ENCODE assay signal across 9 cellular contexts in the genomic region with DNA sequence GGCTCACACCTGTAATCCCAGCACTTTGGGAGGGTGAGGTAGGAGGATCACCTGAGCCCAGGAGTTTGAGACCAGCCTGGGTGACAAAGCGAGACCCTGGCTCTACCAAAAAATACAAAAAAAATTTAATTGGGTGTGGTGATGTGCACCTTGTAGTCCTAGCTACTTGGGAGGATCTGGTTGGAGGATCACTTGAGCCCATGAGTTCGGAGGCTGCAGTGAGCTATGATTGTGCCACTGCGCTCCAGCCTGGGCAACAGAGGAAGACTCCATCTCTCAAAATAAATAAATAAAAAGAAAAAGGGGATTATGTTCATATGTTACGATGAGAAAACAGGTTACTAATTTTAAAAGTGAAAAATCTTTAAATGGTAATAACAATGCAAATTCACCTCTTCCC. TPM values are rescaled to one million over a fixed set of nuclear protein-coding genes. Genes with fewer than 3 reads are reported as not detected.
A peak's percentile ranks its signal among the peaks of the same experiment; 100 is the strongest.
DNase-seq lines count a peak whose midpoint lies in the region; TF ChIP-seq lines count a peak whose summit lies in the region.
"Had no signal": no experiment of that assay in that cellular context is flagged by ENCODE, and none has a peak within 500 bp of the region (broad histone marks: within the 10 kb centered on the region; RNA-seq: fewer than 3 reads in every experiment).

No MANE protein-coding gene starts in this region.

- no peak for TF ChIP-seq POLR2A in testis (IDR thresholded peaks at IDR 0.05)

- DNase-seq in activated CD4-positive, alpha-beta T cell treated with anti-CD3 and anti-CD28 coated beads, Interleukin-2, amount 10 ng/mL, durations not matched to agents 7 days and 5 days, result no peak
- DNase-seq in activated CD4-positive, alpha-beta T cell treated with anti-CD3 and anti-CD28 coated beads for 4 hours, result no peak
- peak; percentile 24 for DNase-seq in activated CD4-positive, alpha-beta memory T cell treated with anti-CD3 and anti-CD28 coated beads for 36 hours
- DNase-seq in testis (no peak), NCI-H2171 (lab: John Stamatoyannopoulos, UW) (no peak), NCI-H1105 treated with DMSO at 0.1 percent for 48 hours (lab: John Stamatoyannopoulos, UW) (no peak), germinal center (ENCODE audit: low spot score) (no peak)
- DNase-seq: NCI-H446 had no signal

- no peaks in the 10 kb centered on the region for H3K9me3 Mint-ChIP-seq in activated CD4-positive, alpha-beta T cell treated with anti-CD3 and anti-CD28 coated beads, Interleukin-2, amount 10 ng/mL, durations not matched to agents 7 days and 5 days
- no peaks in the 10 kb centered on the region for H3K9me3 Mint-ChIP-seq in activated CD4-positive, alpha-beta memory T cell treated with anti-CD3 and anti-CD28 coated beads for 36 hours

- no peaks in the 10 kb centered on the region for H3K27me3 ChIP-seq in iPS-15b (ENCODE audit: control insufficient read depth, insufficient read depth, low read length)
- H3K27me3 ChIP-seq in testis, result no peaks in the 10 kb centered on the region

- no peaks in the 10 kb centered on the region for H3K36me3 ChIP-seq in iPS-15b (ENCODE audit: control insufficient read depth, insufficient read depth, low read length)
- no peaks in the 10 kb centered on the region for H3K36me3 ChIP-seq in testis (ENCODE audit: low read depth, missing control alignments)

- no peak overlapping the region for H3K9ac ChIP-seq in iPS-15b (ENCODE audit: low read depth, low read length)

- peaks cover 4% of the 10 kb centered on the region for H3K4me1 ChIP-seq in iPS-15b (ENCODE audit: control insufficient read depth, insufficient read depth, low read length)
- H3K4me1 ChIP-seq in testis, result peaks cover 11% of the 10 kb centered on the region

- intact Hi-C loops in activated CD4-positive, alpha-beta memory T cell treated with anti-CD3 and anti-CD28 coated beads for 36 hours (cut with micrococcal nuclease), result loop anchor here (1.0 to 10.0 kb wide), 5 partner anchors 32 to 918 kb away; a partner anchor contains a TSS
- intact Hi-C loops in testis (cut with DNase I; ENCODE audit: low total_unique reads), result no loop called here

- H3K9me3 ChIP-seq in iPS-15b (ENCODE audit: control insufficient read depth, insufficient read depth, low read length) (no peaks in the 10 kb centered on the region), testis (no peaks in the 10 kb centered on the region)

- H3K4me3 ChIP-seq in iPS-15b (ENCODE audit: low read depth, low read length), result peak overlapping the region; percentile 77
- peak overlapping the region; percentile 62 to 77 for H3K4me3 ChIP-seq in testis

- H3K27me3 Mint-ChIP-seq in activated CD4-positive, alpha-beta T cell treated with anti-CD3 and anti-CD28 coated beads, Interleukin-2, amount 10 ng/mL, durations not matched to agents 7 days and 5 days, result no peaks in the 10 kb centered on the region
- H3K27me3 Mint-ChIP-seq in activated CD4-positive, alpha-beta memory T cell treated with anti-CD3 and anti-CD28 coated beads for 36 hours, result no peaks in the 10 kb centered on the region

- peak overlapping the region; percentile 99 for H3K4me3 Mint-ChIP-seq in activated CD4-positive, alpha-beta T cell treated with anti-CD3 and anti-CD28 coated beads, Interleukin-2, amount 10 ng/mL, durations not matched to agents 7 days and 5 days
- peak overlapping the region; percentile 96 for H3K4me3 Mint-ChIP-seq in activated CD4-positive, alpha-beta memory T cell treated with anti-CD3 and anti-CD28 coated beads for 36 hours

- peak overlapping the region; percentile 99 for H3K27ac Mint-ChIP-seq in activated CD4-positive, alpha-beta T cell treated with anti-CD3 and anti-CD28 coated beads, Interleukin-2, amount 10 ng/mL, durations not matched to agents 7 days and 5 days
- peak overlapping the region; percentile 94 for H3K27ac Mint-ChIP-seq in activated CD4-positive, alpha-beta memory T cell treated with anti-CD3 and anti-CD28 coated beads for 36 hours

- CTCF ChIA-PET in activated CD4-positive, alpha-beta T cell treated with anti-CD3 and anti-CD28 coated beads, Interleukin-2, amount 10 ng/mL, durations not matched to agents 7 days and 5 days (lab: Charles Lee), result interaction anchor here (0.6 to 2.5 kb wide), 4 partner anchors 32 to 499 kb away, joined by 3 to 5 read pairs (median 3); a partner anchor contains a TSS
- CTCF ChIA-PET in activated CD4-positive, alpha-beta memory T cell treated with anti-CD3 and anti-CD28 coated beads for 36 hours (lab: Charles Lee), result interaction anchor here (2.3 to 3.6 kb wide), 4 partner anchors 10 to 411 kb away, joined by 5 to 23 read pairs (median 15); a partner anchor contains a TSS

- no peak for TF ChIP-seq CTCF in testis (IDR thresholded peaks at IDR 0.05)

- peak overlapping the region in 1 of 2 donors; percentile 46 for H3K27ac ChIP-seq in testis

- H3K4me1 Mint-ChIP-seq in activated CD4-positive, alpha-beta T cell treated with anti-CD3 and anti-CD28 coated beads, Interleukin-2, amount 10 ng/mL, durations not matched to agents 7 days and 5 days, result peaks cover 59% of the 10 kb centered on the region
- H3K4me1 Mint-ChIP-seq in activated CD4-positive, alpha-beta memory T cell treated with anti-CD3 and anti-CD28 coated beads for 36 hours (ENCODE audit: low read depth), result peaks cover 53% of the 10 kb centered on the region

- peaks cover 27% of the 10 kb centered on the region for H3K36me3 Mint-ChIP-seq in activated CD4-positive, alpha-beta T cell treated with anti-CD3 and anti-CD28 coated beads, Interleukin-2, amount 10 ng/mL, durations not matched to agents 7 days and 5 days (ENCODE audit: low read depth)
- peaks cover 13% of the 10 kb centered on the region for H3K36me3 Mint-ChIP-seq in activated CD4-positive, alpha-beta memory T cell treated with anti-CD3 and anti-CD28 coated beads for 36 hours

- POLR2A ChIA-PET in activated CD4-positive, alpha-beta T cell treated with anti-CD3 and anti-CD28 coated beads, Interleukin-2, amount 10 ng/mL, durations not matched to agents 7 days and 5 days (lab: Charles Lee), result interaction anchor here (1.0 to 2.0 kb wide), 2 partner anchors 33 to 285 kb away, joined by 3 to 9 read pairs; a partner anchor contains a TSS
- POLR2A ChIA-PET in activated CD4-positive, alpha-beta memory T cell treated with anti-CD3 and anti-CD28 coated beads for 36 hours (lab: Charles Lee), result interaction anchor here (1.2 to 4.4 kb wide), 4 partner anchors 13 to 92 kb away, joined by 3 to 43 read pairs (median 8); a partner anchor contains a TSS

- WGBS in testis, 2 donors, result 71 to 77% methylated on average over 4 of the region's 4 CpGs

RNA-seq across cellular contexts. Expression of a gene that starts 1.0 kb away (rescaled TPM):
- 10 to 100 TPM; 36.7 to 42.0 TPM for total RNA-seq in activated CD4-positive, alpha-beta T cell treated with anti-CD3 and anti-CD28 coated beads, Interleukin-2, amount 10 ng/mL, durations not matched to agents 7 days and 5 days
- 10 to 100 TPM; 18.3 to 18.8 TPM for total RNA-seq in activated CD4-positive, alpha-beta memory T cell treated with anti-CD3 and anti-CD28 coated beads for 36 hours
- 1 to 10 TPM; 3.5 to 4.5 TPM for total RNA-seq in testis
- 4.8 TPM for polyA plus RNA-seq in testis (ENCODE audit: insufficient read depth, low read depth, low replicate concordance)

RNA-seq across cellular contexts. Expression of a gene that starts 33.0 kb away (rescaled TPM):
- total RNA-seq in activated CD4-positive, alpha-beta T cell treated with anti-CD3 and anti-CD28 coated beads, Interleukin-2, amount 10 ng/mL, durations not matched to agents 7 days and 5 days, result 100 to 1,000 TPM; 115 to 117 TPM
- 100 to 1,000 TPM in 1 of 2 experiments, 10 to 100 TPM in 1; 95.3 to 109 TPM for total RNA-seq in activated CD4-positive, alpha-beta memory T cell treated with anti-CD3 and anti-CD28 coated beads for 36 hours
- 100 to 1,000 TPM in 1 of 2 donors, 10 to 100 TPM in 1; 66.8 to 100 TPM for total RNA-seq in testis
- 57.2 TPM for polyA plus RNA-seq in testis (ENCODE audit: insufficient read depth, low read depth, low replicate concordance)
